22 cellular contexts compared by ENCODE assay signal in the genomic region with DNA sequence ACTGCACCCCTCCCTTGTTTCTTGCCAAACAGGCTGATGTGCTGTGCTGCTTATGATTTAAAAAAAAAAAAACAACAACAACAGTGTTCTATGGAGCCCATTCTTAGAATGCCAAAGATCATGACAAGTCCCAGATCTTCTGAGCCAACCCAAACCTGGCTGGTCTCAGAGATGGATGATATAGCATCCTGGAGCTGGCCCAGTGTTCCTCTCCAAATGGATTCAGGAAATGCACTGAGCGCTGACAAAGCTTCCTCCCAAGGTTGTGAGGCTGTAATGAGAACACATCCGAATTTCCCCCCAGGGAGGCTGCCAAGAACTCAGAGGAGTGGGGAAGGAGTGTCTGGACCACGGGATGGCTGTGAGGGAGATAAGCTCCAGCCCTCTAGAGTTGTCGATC.
"Had no signal": no experiment of that assay in that cellular context is flagged by ENCODE, and none has a peak within 500 bp of the region (broad histone marks: within the 10 kb centered on the region; RNA-seq: fewer than 3 reads in every experiment).

No MANE protein-coding gene starts in this region.

- H3K27me3 Mint-ChIP-seq: stimulated activated naive CD8-positive, alpha-beta T cell treated with anti-CD3 and anti-CD28 coated beads, Interleukin-15, amount 100 ng/mL, for 72 hours had no signal

- H3K4me1 Mint-ChIP-seq: endodermal cell; naive thymus-derived CD4-positive, alpha-beta T cell; nephron progenitor cell; stimulated activated naive B cell treated with anti-CD40 and anti-IgM and Interleukin-4, amounts not matched to agents 10 μg/mL and 1 μg/mL and 100 μg/mL, for 72 hours; stimulated activated naive CD8-positive, alpha-beta T cell treated with anti-CD3 and anti-CD28 coated beads, Interleukin-15, amount 100 ng/mL, for 72 hours had no signal

- H3K4me1 ChIP-seq: colonic mucosa, gastroesophageal sphincter, psoas muscle, sigmoid colon had no signal

- DNase-seq: colonic mucosa; effector CD4-positive, alpha-beta T cell; endodermal cell; hippocampal formation; left colon; left ventricle myocardium superior; mesenchymal stem cell; naive thymus-derived CD4-positive, alpha-beta T cell; nephron progenitor cell; psoas muscle; retina; sigmoid colon; stimulated activated CD4-positive, alpha-beta T cell treated with anti-CD3 and anti-CD28 coated beads, Interleukin-2, amount 100 ng/mL, for 24 hours; stimulated activated CD4-positive, alpha-beta T cell treated with anti-CD3 and anti-CD28 coated beads, Interleukin-4, amount 100 ng/mL, for 4 hours; stimulated activated naive B cell treated with anti-CD40 and anti-IgM and Interleukin-4, amounts not matched to agents 10 μg/mL and 1 μg/mL and 100 μg/mL, for 72 hours; stimulated activated naive CD8-positive, alpha-beta T cell treated with anti-CD3 and anti-CD28 coated beads, Interleukin-15, amount 100 ng/mL, for 72 hours; trophoblast cell had no signal

- H3K4me3 Mint-ChIP-seq: endodermal cell; naive thymus-derived CD4-positive, alpha-beta T cell; nephron progenitor cell; stimulated activated naive B cell treated with anti-CD40 and anti-IgM and Interleukin-4, amounts not matched to agents 10 μg/mL and 1 μg/mL and 100 μg/mL, for 72 hours; stimulated activated naive CD8-positive, alpha-beta T cell treated with anti-CD3 and anti-CD28 coated beads, Interleukin-15, amount 100 ng/mL, for 72 hours had no signal

- ATAC-seq: gastroesophageal sphincter; left colon; left ventricle myocardium superior; naive thymus-derived CD4-positive, alpha-beta T cell; psoas muscle; stimulated activated naive B cell treated with anti-CD40 and anti-IgM and Interleukin-4, amounts not matched to agents 10 μg/mL and 1 μg/mL and 100 μg/mL, for 72 hours; stimulated activated naive CD8-positive, alpha-beta T cell treated with anti-CD3 and anti-CD28 coated beads, Interleukin-15, amount 100 ng/mL, for 72 hours had no signal

- H3K27ac ChIP-seq: colonic mucosa, gastroesophageal sphincter, neutrophil, psoas muscle, sigmoid colon, skin epidermis, thoracic aorta had no signal

- H3K9me3 ChIP-seq: colonic mucosa, gastroesophageal sphincter, neutrophil, psoas muscle, sigmoid colon, thoracic aorta had no signal

- H3K27me3 ChIP-seq: colonic mucosa, gastroesophageal sphincter, neutrophil, sigmoid colon had no signal

- H3K9me3 Mint-ChIP-seq: endodermal cell had no signal

- H3K36me3 ChIP-seq: colonic mucosa, gastroesophageal sphincter, neutrophil, sigmoid colon, thoracic aorta had no signal

- H3K27ac Mint-ChIP-seq: endodermal cell; naive thymus-derived CD4-positive, alpha-beta T cell; nephron progenitor cell; stimulated activated naive B cell treated with anti-CD40 and anti-IgM and Interleukin-4, amounts not matched to agents 10 μg/mL and 1 μg/mL and 100 μg/mL, for 72 hours; stimulated activated naive CD8-positive, alpha-beta T cell treated with anti-CD3 and anti-CD28 coated beads, Interleukin-15, amount 100 ng/mL, for 72 hours had no signal

- H3K4me3 ChIP-seq: colonic mucosa, gastroesophageal sphincter, lung, psoas muscle, sigmoid colon, skin epidermis, thoracic aorta had no signal
